ENCODE assay signal across 1 cellular context in the genomic region with DNA sequence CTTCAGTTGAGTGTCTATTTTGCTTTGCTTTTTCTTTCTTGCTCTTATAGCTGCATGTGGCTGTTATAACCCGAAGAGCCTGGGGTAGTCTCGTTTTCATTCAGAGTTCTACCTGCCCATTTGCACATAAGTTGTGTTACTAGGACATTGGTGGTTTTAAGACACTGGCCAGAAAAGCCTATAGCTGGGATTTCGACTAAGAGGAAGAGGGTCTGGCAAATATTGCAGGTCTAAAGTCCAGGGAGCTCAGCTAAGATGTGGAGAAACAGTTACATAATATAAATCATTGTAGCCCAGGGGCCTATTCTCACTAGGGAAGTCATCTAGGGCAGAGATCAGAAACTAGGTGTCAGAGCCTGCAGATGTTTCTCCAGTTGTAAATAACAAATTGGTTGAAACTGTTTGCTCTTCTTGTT.
TF ChIP-seq lines count a peak whose summit lies in the region.

No MANE protein-coding gene starts in this region.

TF ChIP-seq in HepG2, 621 proteins besides CTCF, POLR2A, EP300 and RAD21 (continued from another document and continues in another):
- no peak for TF ChIP-seq NR1H2 (CRISPR knock-in tag; IDR thresholded peaks at IDR 0.05; ENCODE audit: borderline replicate concordance, low read depth)
- no peak for TF ChIP-seq RBFOX2 (IDR thresholded peaks at IDR 0.05; ENCODE audit: low read depth, low read length)
- no peak for TF ChIP-seq REXO4 (CRISPR knock-in tag; IDR thresholded peaks at IDR 0.05; ENCODE audit: borderline replicate concordance)
- 0 out of 2 replicates have a peak, but pooled peaks have one; percentile 42 for TF ChIP-seq DNMT3B (CRISPR knock-in tag; conservative IDR thresholded peaks at IDR 0.05)
- TF ChIP-seq ZNF20 (CRISPR knock-in tag; IDR thresholded peaks at IDR 0.05) = no peak
- no peak for TF ChIP-seq PLSCR1 (CRISPR knock-in tag; IDR thresholded peaks at IDR 0.05; ENCODE audit: borderline replicate concordance)
- peak; percentile 91 for TF ChIP-seq ZNF609 (CRISPR knock-in tag; IDR thresholded peaks at IDR 0.05; ENCODE audit: borderline replicate concordance)
- peak; percentile 57; the same call in 1 of the 2 replicates for TF ChIP-seq NCOR1 (IDR thresholded peaks at IDR 0.05; ENCODE audit: borderline replicate concordance, low read length)
- no peak; the same call in 1 of the 2 replicates for TF ChIP-seq ZMYM3 (CRISPR knock-in tag; IDR thresholded peaks at IDR 0.05)
- no peak for TF ChIP-seq ZMAT3 (CRISPR knock-in tag; conservative IDR thresholded peaks at IDR 0.05)
- no peak for TF ChIP-seq TCF7L2 (IDR thresholded peaks at IDR 0.05; ENCODE audit: low read depth, low read length)
- TF ChIP-seq, protein P1, sequence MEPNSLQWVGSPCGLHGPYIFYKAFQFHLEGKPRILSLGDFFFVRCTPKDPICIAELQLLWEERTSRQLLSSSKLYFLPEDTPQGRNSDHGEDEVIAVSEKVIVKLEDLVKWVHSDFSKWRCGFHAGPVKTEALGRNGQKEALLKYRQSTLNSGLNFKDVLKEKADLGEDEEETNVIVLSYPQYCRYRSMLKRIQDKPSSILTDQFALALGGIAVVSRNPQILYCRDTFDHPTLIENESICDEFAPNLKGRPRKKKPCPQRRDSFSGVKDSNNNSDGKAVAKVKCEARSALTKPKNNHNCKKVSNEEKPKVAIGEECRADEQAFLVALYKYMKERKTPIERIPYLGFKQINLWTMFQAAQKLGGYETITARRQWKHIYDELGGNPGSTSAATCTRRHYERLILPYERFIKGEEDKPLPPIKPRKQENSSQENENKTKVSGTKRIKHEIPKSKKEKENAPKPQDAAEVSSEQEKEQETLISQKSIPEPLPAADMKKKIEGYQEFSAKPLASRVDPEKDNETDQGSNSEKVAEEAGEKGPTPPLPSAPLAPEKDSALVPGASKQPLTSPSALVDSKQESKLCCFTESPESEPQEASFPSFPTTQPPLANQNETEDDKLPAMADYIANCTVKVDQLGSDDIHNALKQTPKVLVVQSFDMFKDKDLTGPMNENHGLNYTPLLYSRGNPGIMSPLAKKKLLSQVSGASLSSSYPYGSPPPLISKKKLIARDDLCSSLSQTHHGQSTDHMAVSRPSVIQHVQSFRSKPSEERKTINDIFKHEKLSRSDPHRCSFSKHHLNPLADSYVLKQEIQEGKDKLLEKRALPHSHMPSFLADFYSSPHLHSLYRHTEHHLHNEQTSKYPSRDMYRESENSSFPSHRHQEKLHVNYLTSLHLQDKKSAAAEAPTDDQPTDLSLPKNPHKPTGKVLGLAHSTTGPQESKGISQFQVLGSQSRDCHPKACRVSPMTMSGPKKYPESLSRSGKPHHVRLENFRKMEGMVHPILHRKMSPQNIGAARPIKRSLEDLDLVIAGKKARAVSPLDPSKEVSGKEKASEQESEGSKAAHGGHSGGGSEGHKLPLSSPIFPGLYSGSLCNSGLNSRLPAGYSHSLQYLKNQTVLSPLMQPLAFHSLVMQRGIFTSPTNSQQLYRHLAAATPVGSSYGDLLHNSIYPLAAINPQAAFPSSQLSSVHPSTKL (CRISPR knock-in tag; IDR thresholded peaks at IDR 0.05) = peak; percentile 97
- TF ChIP-seq ZFP1 (CRISPR knock-in tag; IDR thresholded peaks at IDR 0.05) = no peak
- no peak for TF ChIP-seq SIN3B (IDR thresholded peaks at IDR 0.05; ENCODE audit: low read length)
- no peak for TF ChIP-seq FOXA1 (IDR thresholded peaks at IDR 0.05)
- 0 out of 2 replicates have a peak, but pooled peaks have one; percentile 24 for TF ChIP-seq FOXA1 (CRISPR knock-in tag; IDR thresholded peaks at IDR 0.05)
- no peak for TF ChIP-seq FOXK2 (IDR thresholded peaks at IDR 0.05)
- no peak for TF ChIP-seq NONO (IDR thresholded peaks at IDR 0.05)
- no peak for TF ChIP-seq NONO (CRISPR knock-in tag; conservative IDR thresholded peaks at IDR 0.05)
- TF ChIP-seq ZNF644 (CRISPR knock-in tag; IDR thresholded peaks at IDR 0.05; ENCODE audit: low read depth) = peak; percentile 58; the same call in 1 of the 2 replicates
- TF ChIP-seq AGO1 (IDR thresholded peaks at IDR 0.05; ENCODE audit: low read depth, low read length, poor library complexity, severe bottlenecking) = no peak
- peak; percentile 43; the same call in 1 of the 2 replicates for TF ChIP-seq ELF1 (CRISPR knock-in tag; IDR thresholded peaks at IDR 0.05)
- no peak for TF ChIP-seq SOX6 (IDR thresholded peaks at IDR 0.05)
- peak; percentile 85; the same call in 1 of the 2 replicates for TF ChIP-seq SOX6 (CRISPR knock-in tag; IDR thresholded peaks at IDR 0.05)
- peak; percentile 66; the same call in 1 of the 2 replicates for TF ChIP-seq ZBTB42 (CRISPR knock-in tag; IDR thresholded peaks at IDR 0.05)
- TF ChIP-seq ZNF614 (CRISPR knock-in tag; IDR thresholded peaks at IDR 0.05; ENCODE audit: borderline replicate concordance) = 0 out of 2 replicates have a peak, but pooled peaks have one; percentile 67
- no peak for TF ChIP-seq XRCC5 (optimal IDR thresholded peaks at IDR 0.05; ENCODE audit: low read length)
- TF ChIP-seq, protein P2, sequence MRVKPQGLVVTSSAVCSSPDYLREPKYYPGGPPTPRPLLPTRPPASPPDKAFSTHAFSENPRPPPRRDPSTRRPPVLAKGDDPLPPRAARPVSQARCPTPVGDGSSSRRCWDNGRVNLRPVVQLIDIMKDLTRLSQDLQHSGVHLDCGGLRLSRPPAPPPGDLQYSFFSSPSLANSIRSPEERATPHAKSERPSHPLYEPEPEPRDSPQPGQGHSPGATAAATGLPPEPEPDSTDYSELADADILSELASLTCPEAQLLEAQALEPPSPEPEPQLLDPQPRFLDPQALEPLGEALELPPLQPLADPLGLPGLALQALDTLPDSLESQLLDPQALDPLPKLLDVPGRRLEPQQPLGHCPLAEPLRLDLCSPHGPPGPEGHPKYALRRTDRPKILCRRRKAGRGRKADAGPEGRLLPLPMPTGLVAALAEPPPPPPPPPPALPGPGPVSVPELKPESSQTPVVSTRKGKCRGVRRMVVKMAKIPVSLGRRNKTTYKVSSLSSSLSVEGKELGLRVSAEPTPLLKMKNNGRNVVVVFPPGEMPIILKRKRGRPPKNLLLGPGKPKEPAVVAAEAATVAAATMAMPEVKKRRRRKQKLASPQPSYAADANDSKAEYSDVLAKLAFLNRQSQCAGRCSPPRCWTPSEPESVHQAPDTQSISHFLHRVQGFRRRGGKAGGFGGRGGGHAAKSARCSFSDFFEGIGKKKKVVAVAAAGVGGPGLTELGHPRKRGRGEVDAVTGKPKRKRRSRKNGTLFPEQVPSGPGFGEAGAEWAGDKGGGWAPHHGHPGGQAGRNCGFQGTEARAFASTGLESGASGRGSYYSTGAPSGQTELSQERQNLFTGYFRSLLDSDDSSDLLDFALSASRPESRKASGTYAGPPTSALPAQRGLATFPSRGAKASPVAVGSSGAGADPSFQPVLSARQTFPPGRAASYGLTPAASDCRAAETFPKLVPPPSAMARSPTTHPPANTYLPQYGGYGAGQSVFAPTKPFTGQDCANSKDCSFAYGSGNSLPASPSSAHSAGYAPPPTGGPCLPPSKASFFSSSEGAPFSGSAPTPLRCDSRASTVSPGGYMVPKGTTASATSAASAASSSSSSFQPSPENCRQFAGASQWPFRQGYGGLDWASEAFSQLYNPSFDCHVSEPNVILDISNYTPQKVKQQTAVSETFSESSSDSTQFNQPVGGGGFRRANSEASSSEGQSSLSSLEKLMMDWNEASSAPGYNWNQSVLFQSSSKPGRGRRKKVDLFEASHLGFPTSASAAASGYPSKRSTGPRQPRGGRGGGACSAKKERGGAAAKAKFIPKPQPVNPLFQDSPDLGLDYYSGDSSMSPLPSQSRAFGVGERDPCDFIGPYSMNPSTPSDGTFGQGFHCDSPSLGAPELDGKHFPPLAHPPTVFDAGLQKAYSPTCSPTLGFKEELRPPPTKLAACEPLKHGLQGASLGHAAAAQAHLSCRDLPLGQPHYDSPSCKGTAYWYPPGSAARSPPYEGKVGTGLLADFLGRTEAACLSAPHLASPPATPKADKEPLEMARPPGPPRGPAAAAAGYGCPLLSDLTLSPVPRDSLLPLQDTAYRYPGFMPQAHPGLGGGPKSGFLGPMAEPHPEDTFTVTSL (CRISPR knock-in tag; IDR thresholded peaks at IDR 0.05; ENCODE audit: borderline replicate concordance) = peak; percentile 88; the same call in 1 of the 2 replicates
- no peak for TF ChIP-seq TOPORS (CRISPR knock-in tag; IDR thresholded peaks at IDR 0.05)
- TF ChIP-seq, protein P3, sequence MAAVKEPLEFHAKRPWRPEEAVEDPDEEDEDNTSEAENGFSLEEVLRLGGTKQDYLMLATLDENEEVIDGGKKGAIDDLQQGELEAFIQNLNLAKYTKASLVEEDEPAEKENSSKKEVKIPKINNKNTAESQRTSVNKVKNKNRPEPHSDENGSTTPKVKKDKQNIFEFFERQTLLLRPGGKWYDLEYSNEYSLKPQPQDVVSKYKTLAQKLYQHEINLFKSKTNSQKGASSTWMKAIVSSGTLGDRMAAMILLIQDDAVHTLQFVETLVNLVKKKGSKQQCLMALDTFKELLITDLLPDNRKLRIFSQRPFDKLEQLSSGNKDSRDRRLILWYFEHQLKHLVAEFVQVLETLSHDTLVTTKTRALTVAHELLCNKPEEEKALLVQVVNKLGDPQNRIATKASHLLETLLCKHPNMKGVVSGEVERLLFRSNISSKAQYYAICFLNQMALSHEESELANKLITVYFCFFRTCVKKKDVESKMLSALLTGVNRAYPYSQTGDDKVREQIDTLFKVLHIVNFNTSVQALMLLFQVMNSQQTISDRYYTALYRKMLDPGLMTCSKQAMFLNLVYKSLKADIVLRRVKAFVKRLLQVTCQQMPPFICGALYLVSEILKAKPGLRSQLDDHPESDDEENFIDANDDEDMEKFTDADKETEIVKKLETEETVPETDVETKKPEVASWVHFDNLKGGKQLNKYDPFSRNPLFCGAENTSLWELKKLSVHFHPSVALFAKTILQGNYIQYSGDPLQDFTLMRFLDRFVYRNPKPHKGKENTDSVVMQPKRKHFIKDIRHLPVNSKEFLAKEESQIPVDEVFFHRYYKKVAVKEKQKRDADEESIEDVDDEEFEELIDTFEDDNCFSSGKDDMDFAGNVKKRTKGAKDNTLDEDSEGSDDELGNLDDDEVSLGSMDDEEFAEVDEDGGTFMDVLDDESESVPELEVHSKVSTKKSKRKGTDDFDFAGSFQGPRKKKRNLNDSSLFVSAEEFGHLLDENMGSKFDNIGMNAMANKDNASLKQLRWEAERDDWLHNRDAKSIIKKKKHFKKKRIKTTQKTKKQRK (IDR thresholded peaks at IDR 0.05; ENCODE audit: low read length) = no peak
- no peak for TF ChIP-seq ZNF790 (CRISPR knock-in tag; IDR thresholded peaks at IDR 0.05; ENCODE audit: borderline replicate concordance)
- TF ChIP-seq RFX5 (IDR thresholded peaks at IDR 0.05; ENCODE audit: low read depth, low read length) = no peak
- 0 out of 2 replicates have a peak, but pooled peaks have one; percentile 43 for TF ChIP-seq FOXC1 (CRISPR knock-in tag; IDR thresholded peaks at IDR 0.05; ENCODE audit: borderline replicate concordance)
- TF ChIP-seq PRDM10 (CRISPR knock-in tag; IDR thresholded peaks at IDR 0.05; ENCODE audit: low read depth) = 0 out of 2 replicates have a peak, but pooled peaks have one; percentile 22
